12 cellular contexts compared by ENCODE assay signal in the genomic region with DNA sequence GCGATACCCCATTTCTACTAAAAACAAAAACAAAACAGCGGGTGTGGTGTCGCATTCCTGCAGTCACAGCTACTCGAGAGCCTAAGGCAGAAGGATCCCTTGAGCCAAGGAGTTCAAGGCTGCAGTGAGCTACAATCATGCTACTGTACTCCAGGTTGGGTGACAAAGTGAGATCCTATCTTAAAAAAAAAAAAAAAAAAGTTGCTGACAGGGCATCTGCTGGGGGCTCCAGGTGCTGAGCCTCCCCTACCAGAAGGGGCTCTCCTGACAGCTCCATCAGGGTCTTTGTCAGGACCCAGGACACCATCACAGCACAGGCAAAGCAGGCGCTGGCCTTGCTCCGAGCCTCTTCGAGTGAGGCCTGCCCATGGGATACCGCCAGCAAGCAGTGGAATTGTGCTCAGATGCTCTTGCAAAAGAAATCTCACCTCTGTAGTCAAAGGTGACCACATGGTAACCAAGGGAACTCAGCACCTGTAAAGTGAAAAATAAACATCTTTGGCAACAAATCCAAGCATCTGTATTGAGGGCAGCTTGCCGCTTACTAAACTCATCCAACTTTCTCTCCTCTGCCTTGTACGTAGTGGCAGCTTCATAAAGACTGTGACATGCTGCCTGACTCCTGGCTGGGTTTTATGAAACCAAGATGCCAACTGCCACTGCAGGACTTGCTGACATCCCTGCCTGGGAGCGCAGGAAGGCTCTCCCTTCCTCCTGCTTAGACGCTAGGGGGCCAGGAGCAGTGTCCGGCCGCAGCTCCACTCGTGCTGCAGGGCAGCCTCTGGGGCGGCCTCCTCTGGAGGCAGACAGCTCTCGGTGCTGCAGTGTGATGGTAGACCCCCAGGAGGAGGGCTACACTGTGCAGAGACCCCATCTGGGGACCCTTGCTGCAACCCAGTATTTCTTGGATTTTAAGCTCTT.
DNase-seq lines count a peak whose midpoint lies in the region; ATAC-seq and TF ChIP-seq lines count a peak whose summit lies in the region.
"Had no signal": no experiment of that assay in that cellular context is flagged by ENCODE, and none has a peak within 500 bp of the region (broad histone marks: within the 10 kb centered on the region; RNA-seq: fewer than 3 reads in every experiment).

No MANE protein-coding gene starts in this region.

- H3K4me3 Mint-ChIP-seq in activated naive CD4-positive, alpha-beta T cell treated with anti-CD3 and anti-CD28 coated beads, Interleukin-2, amount 10 ng/mL, durations not matched to agents 7 days and 5 days: no peak overlapping the region
- H3K4me3 Mint-ChIP-seq in WTC11 (no peak overlapping the region), type B pancreatic cell (no peak overlapping the region)

- no peak overlapping the region for H3K4me3 ChIP-seq in lower lobe of right lung
- H3K4me3 ChIP-seq: thoracic aorta had no signal

- TF ChIP-seq CTCF in WTC11 (IDR thresholded peaks at IDR 0.05) (no peak), lower lobe of right lung (IDR thresholded peaks at IDR 0.05) (no peak), type B pancreatic cell (conservative IDR thresholded peaks at IDR 0.05) (peak; percentile 30)

- no peaks in the 10 kb centered on the region for H3K9me3 ChIP-seq in lower lobe of right lung
- H3K9me3 ChIP-seq: thoracic aorta had no signal

- DNase-seq in activated naive CD4-positive, alpha-beta T cell treated with anti-CD3 and anti-CD28 coated beads, Interleukin-2, amount 10 ng/mL, durations not matched to agents 7 days and 5 days: no peak
- no peak for DNase-seq in activated naive CD4-positive, alpha-beta T cell treated with Interleukin-2 at 50 U/mL for 16 hours
- DNase-seq in WTC11 (ENCODE audit: low spot score) (peak; percentile 25), lower lobe of right lung (peak; percentile 33), type B pancreatic cell (ENCODE audit: extremely low spot score, unreplicated experiment) (no peak), NCI-H187 treated with DMSO at 0.1 percent for 48 hours (lab: John Stamatoyannopoulos, UW) (no peak), DMS53 treated with DMSO at 0.1 percent for 48 hours (lab: John Stamatoyannopoulos, UW; ENCODE audit: unreplicated experiment) (no peak), NCI-H345 (lab: John Stamatoyannopoulos, UW) (no peak)
- DNase-seq: activated CD4-positive, alpha-beta T cell treated with anti-CD3 and anti-CD28 coated beads, Interleukin-2, amount 50 U/mL, for 48 hours; activated gamma-delta T cell treated with Interleukin-2 at 50 U/mL for 16 hours; OCI-M1 had no signal

- H3K36me3 ChIP-seq in lower lobe of right lung: peaks cover 18% of the 10 kb centered on the region
- H3K36me3 ChIP-seq: thoracic aorta had no signal

- no peaks in the 10 kb centered on the region for H3K9me3 Mint-ChIP-seq in activated naive CD4-positive, alpha-beta T cell treated with anti-CD3 and anti-CD28 coated beads, Interleukin-2, amount 10 ng/mL, durations not matched to agents 7 days and 5 days
- peaks cover 3% of the 10 kb centered on the region; the same call in 1 of the 2 replicates for H3K9me3 Mint-ChIP-seq in WTC11
- H3K9me3 Mint-ChIP-seq in type B pancreatic cell: no peaks in the 10 kb centered on the region

- no peak overlapping the region for H3K27ac ChIP-seq in lower lobe of right lung
- H3K27ac ChIP-seq: thoracic aorta had no signal

- POLR2A ChIA-PET in WTC11 (lab: Charles Lee): interaction anchor here (0.5 kb wide), 1 partner anchor 78 kb away, joined by 3 read pairs; no protein-coding TSS in a partner anchor

- peak overlapping the region; percentile 7 for H3K27ac Mint-ChIP-seq in activated naive CD4-positive, alpha-beta T cell treated with anti-CD3 and anti-CD28 coated beads, Interleukin-2, amount 10 ng/mL, durations not matched to agents 7 days and 5 days
- H3K27ac Mint-ChIP-seq in WTC11: no peak overlapping the region; the same call in 1 of the 2 replicates
- H3K27ac Mint-ChIP-seq in type B pancreatic cell: no peak overlapping the region

- peaks cover 11% of the 10 kb centered on the region for H3K36me3 Mint-ChIP-seq in activated naive CD4-positive, alpha-beta T cell treated with anti-CD3 and anti-CD28 coated beads, Interleukin-2, amount 10 ng/mL, durations not matched to agents 7 days and 5 days
- H3K36me3 Mint-ChIP-seq in WTC11: peaks cover 40% of the 10 kb centered on the region
- H3K36me3 Mint-ChIP-seq in type B pancreatic cell: peaks cover 14% of the 10 kb centered on the region

- CTCF ChIA-PET in activated naive CD4-positive, alpha-beta T cell treated with anti-CD3 and anti-CD28 coated beads, Interleukin-2, amount 10 ng/mL, durations not matched to agents 7 days and 5 days (lab: Charles Lee): interaction anchor here (1.2 to 2.1 kb wide), 2 partner anchors 20 to 85 kb away, joined by 3 to 10 read pairs; no protein-coding TSS in a partner anchor
- CTCF ChIA-PET in WTC11 (lab: Charles Lee): interaction anchor here (0.6 to 2.4 kb wide), 15 partner anchors 10 to 93 kb away, joined by 3 to 14 read pairs (median 4); a partner anchor contains a TSS

- H3K27me3 ChIP-seq in lower lobe of right lung (ENCODE audit: low read depth): no peaks in the 10 kb centered on the region

- H3K27me3 Mint-ChIP-seq in activated naive CD4-positive, alpha-beta T cell treated with anti-CD3 and anti-CD28 coated beads, Interleukin-2, amount 10 ng/mL, durations not matched to agents 7 days and 5 days: no peaks in the 10 kb centered on the region
- H3K27me3 Mint-ChIP-seq in WTC11 (ENCODE audit: low read depth) (no peaks in the 10 kb centered on the region), type B pancreatic cell (no peaks in the 10 kb centered on the region)

- ATAC-seq in WTC11 (peak; percentile 35), lower lobe of right lung (no peak)

- peaks cover 43% of the 10 kb centered on the region for H3K4me1 Mint-ChIP-seq in activated naive CD4-positive, alpha-beta T cell treated with anti-CD3 and anti-CD28 coated beads, Interleukin-2, amount 10 ng/mL, durations not matched to agents 7 days and 5 days
- H3K4me1 Mint-ChIP-seq in WTC11: peaks cover 8% of the 10 kb centered on the region
- peaks cover 16% of the 10 kb centered on the region for H3K4me1 Mint-ChIP-seq in type B pancreatic cell (ENCODE audit: unreplicated experiment)

- intact Hi-C loops in lower lobe of right lung (cut with DNase I): no loop called here

- H3K4me1 ChIP-seq in lower lobe of right lung: peaks cover 35% of the 10 kb centered on the region

TF ChIP-seq in WTC11, 78 proteins besides CTCF, POLR2A, EP300 and RAD21:
- no peak for TF ChIP-seq ZNF317 (CRISPR knock-in tag; IDR thresholded peaks at IDR 0.05; ENCODE audit: borderline replicate concordance, low read depth)
- no peak for TF ChIP-seq TEAD1 (CRISPR knock-in tag; IDR thresholded peaks at IDR 0.05)
- TF ChIP-seq, protein P1, sequence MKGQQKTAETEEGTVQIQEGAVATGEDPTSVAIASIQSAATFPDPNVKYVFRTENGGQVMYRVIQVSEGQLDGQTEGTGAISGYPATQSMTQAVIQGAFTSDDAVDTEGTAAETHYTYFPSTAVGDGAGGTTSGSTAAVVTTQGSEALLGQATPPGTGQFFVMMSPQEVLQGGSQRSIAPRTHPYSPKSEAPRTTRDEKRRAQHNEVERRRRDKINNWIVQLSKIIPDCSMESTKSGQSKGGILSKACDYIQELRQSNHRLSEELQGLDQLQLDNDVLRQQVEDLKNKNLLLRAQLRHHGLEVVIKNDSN (CRISPR knock-in tag; IDR thresholded peaks at IDR 0.05): no peak
- TF ChIP-seq CREB1 (CRISPR knock-in tag; IDR thresholded peaks at IDR 0.05): no peak
- TF ChIP-seq RORB (CRISPR knock-in tag; IDR thresholded peaks at IDR 0.05): no peak
- TF ChIP-seq ZNF423 (CRISPR knock-in tag; IDR thresholded peaks at IDR 0.05): no peak
- TF ChIP-seq, protein P2, sequence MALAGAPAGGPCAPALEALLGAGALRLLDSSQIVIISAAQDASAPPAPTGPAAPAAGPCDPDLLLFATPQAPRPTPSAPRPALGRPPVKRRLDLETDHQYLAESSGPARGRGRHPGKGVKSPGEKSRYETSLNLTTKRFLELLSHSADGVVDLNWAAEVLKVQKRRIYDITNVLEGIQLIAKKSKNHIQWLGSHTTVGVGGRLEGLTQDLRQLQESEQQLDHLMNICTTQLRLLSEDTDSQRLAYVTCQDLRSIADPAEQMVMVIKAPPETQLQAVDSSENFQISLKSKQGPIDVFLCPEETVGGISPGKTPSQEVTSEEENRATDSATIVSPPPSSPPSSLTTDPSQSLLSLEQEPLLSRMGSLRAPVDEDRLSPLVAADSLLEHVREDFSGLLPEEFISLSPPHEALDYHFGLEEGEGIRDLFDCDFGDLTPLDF (CRISPR knock-in tag; IDR thresholded peaks at IDR 0.05): no peak
- TF ChIP-seq, protein P3, sequence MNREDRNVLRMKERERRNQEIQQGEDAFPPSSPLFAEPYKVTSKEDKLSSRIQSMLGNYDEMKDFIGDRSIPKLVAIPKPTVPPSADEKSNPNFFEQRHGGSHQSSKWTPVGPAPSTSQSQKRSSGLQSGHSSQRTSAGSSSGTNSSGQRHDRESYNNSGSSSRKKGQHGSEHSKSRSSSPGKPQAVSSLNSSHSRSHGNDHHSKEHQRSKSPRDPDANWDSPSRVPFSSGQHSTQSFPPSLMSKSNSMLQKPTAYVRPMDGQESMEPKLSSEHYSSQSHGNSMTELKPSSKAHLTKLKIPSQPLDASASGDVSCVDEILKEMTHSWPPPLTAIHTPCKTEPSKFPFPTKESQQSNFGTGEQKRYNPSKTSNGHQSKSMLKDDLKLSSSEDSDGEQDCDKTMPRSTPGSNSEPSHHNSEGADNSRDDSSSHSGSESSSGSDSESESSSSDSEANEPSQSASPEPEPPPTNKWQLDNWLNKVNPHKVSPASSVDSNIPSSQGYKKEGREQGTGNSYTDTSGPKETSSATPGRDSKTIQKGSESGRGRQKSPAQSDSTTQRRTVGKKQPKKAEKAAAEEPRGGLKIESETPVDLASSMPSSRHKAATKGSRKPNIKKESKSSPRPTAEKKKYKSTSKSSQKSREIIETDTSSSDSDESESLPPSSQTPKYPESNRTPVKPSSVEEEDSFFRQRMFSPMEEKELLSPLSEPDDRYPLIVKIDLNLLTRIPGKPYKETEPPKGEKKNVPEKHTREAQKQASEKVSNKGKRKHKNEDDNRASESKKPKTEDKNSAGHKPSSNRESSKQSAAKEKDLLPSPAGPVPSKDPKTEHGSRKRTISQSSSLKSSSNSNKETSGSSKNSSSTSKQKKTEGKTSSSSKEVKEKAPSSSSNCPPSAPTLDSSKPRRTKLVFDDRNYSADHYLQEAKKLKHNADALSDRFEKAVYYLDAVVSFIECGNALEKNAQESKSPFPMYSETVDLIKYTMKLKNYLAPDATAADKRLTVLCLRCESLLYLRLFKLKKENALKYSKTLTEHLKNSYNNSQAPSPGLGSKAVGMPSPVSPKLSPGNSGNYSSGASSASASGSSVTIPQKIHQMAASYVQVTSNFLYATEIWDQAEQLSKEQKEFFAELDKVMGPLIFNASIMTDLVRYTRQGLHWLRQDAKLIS (CRISPR knock-in tag; IDR thresholded peaks at IDR 0.05; ENCODE audit: borderline replicate concordance): no peak
TF ChIP-seq in WTC11: peak in this region for 0.

Comparison
In these comparisons a context has a peak if more than half of its experiments do, and no peak if none do; other contexts are left out.
1. DNase-seq: peak in WTC11 (single experiment) and lower lobe of right lung (single experiment); none in activated naive CD4-positive, alpha-beta T cell treated with anti-CD3 and anti-CD28 coated beads, Interleukin-2, amount 10 ng/mL, durations not matched to agents 7 days and 5 days (single experiment), activated naive CD4-positive, alpha-beta T cell treated with Interleukin-2 at 50 U/mL for 16 hours (single experiment), type B pancreatic cell (single experiment), NCI-H187 treated with DMSO at 0.1 percent for 48 hours (single experiment), DMS53 treated with DMSO at 0.1 percent for 48 hours (single experiment) and NCI-H345 (single experiment).